ENCODE assay signal across 8 cellular contexts in genomic region chr15:78876954-78877353, GRCh38. TPM values are rescaled to one million over a fixed set of nuclear protein-coding genes. Genes with fewer than 3 reads are reported as not detected.
DNase-seq lines count a peak whose midpoint lies in the region; ATAC-seq and TF ChIP-seq lines count a peak whose summit lies in the region.
"Not testable (repeated sequence)": the region's sequence is repeated elsewhere in the genome, so short reads cannot be mapped to it uniquely, and the experiment has no call there.

No MANE protein-coding gene starts in this region.

- H3K4me1 ChIP-seq in Panc1 (ENCODE audit: control insufficient read depth, insufficient read depth, low read length) (peaks cover 47% of the 10 kb centered on the region), testis (peaks cover 52% of the 10 kb centered on the region)

- CTCF ChIA-PET in CD4-positive, alpha-beta T cell (lab: Charles Lee), result interaction anchor here (0.7 to 1.8 kb wide), 3 partner anchors 30 to 126 kb away, joined by 3 to 5 read pairs (median 3); no protein-coding TSS in a partner anchor
- CTCF ChIA-PET in Panc1 (lab: Charles Lee); activated CD8-positive, alpha-beta T cell treated with anti-CD3 and anti-CD28 coated beads for 36 hours (lab: Charles Lee): not testable (repeated sequence)

- not testable (repeated sequence) for DNase-seq in CD4-positive, alpha-beta T cell; HFF-Myc (ENCODE audit: extremely low read depth, low read depth); Panc1 (ENCODE audit: low read depth, low spot score); activated CD8-positive, alpha-beta T cell treated with anti-CD3 and anti-CD28 coated beads for 36 hours; astrocyte of the cerebellum (ENCODE audit: low read depth); fibroblast of villous mesenchyme (ENCODE audit: low read depth); neural crest cell (ENCODE audit: low read depth, low spot score); testis

- WGBS in testis, 2 donors, result 40 to 42% methylated on average over 14 of the region's 14 CpGs

- H3K4me3 Mint-ChIP-seq in CD4-positive, alpha-beta T cell, result peak overlapping the region; percentile 26
- H3K4me3 Mint-ChIP-seq in activated CD8-positive, alpha-beta T cell treated with anti-CD3 and anti-CD28 coated beads for 36 hours, result peak overlapping the region; percentile 37
- peak overlapping the region; percentile 64 for H3K4me3 Mint-ChIP-seq in neural crest cell

- not testable (repeated sequence) for ATAC-seq in CD4-positive, alpha-beta T cell (ENCODE audit: poor library complexity); Panc1; activated CD8-positive, alpha-beta T cell treated with anti-CD3 and anti-CD28 coated beads for 36 hours

- BruUV-seq in Panc1 (replicated peaks; lab: Mats Ljungman, UMichigan), result not testable (repeated sequence)

- not testable (repeated sequence) for H3K36me3 ChIP-seq in Panc1 (ENCODE audit: control insufficient read depth, insufficient read depth, low read length); testis (ENCODE audit: low read depth, missing control alignments)

- intact Hi-C loops in CD4-positive, alpha-beta T cell (cut with DNase I, micrococcal nuclease), result loop anchor here (10.0 kb wide), 2 partner anchors 122 to 1802 kb away; partner anchors contain the start of gene TSPAN3 (in 1 of the 2)
- intact Hi-C loops in Panc1 (cut with micrococcal nuclease; ENCODE audit: unreplicated experiment), result loop anchor here (10.0 kb wide), 1 partner anchor 122 kb away; no protein-coding TSS in a partner anchor
- intact Hi-C loops in activated CD8-positive, alpha-beta T cell treated with anti-CD3 and anti-CD28 coated beads for 36 hours (cut with micrococcal nuclease); testis (cut with DNase I; ENCODE audit: low total_unique reads): not testable (repeated sequence)

- TF ChIP-seq POLR2A in testis (IDR thresholded peaks at IDR 0.05), result not testable (repeated sequence)

- H3K9me3 ChIP-seq in CD4-positive, alpha-beta T cell (ENCODE audit: control insufficient read depth, low read length); Panc1 (ENCODE audit: control insufficient read depth, insufficient read depth, low read depth, low read length); testis: not testable (repeated sequence)

- H3K9me3 Mint-ChIP-seq in CD4-positive, alpha-beta T cell; activated CD8-positive, alpha-beta T cell treated with anti-CD3 and anti-CD28 coated beads for 36 hours; neural crest cell: not testable (repeated sequence)

- POLR2A ChIA-PET in CD4-positive, alpha-beta T cell (lab: Charles Lee), result interaction anchor here (0.6 kb wide), 1 partner anchor 61 kb away, joined by 3 read pairs; no protein-coding TSS in a partner anchor
- POLR2A ChIA-PET in Panc1 (lab: Charles Lee), result interaction anchor here (0.6 to 0.7 kb wide), 3 partner anchors 108 to 314 kb away, joined by 3 to 13 read pairs (median 5); no protein-coding TSS in a partner anchor
- POLR2A ChIA-PET in activated CD8-positive, alpha-beta T cell treated with anti-CD3 and anti-CD28 coated beads for 36 hours (lab: Charles Lee), result interaction anchor here (0.8 to 0.9 kb wide), 2 partner anchors 9 to 434 kb away, joined by 3 to 4 read pairs; no protein-coding TSS in a partner anchor

- in situ Hi-C loops in Panc1 (cut with HindIII; ENCODE audit: low pct_unique_long_range_greater_than_20kb, low sequenced_read_pairs), result not testable (repeated sequence)
- in situ Hi-C loops in astrocyte of the cerebellum (cut with HindIII; ENCODE audit: low sequenced_read_pairs), result loop anchor here (25.0 kb wide), 1 partner anchor 310 kb away; no protein-coding TSS in a partner anchor

- H3K4me3 ChIP-seq in HFF-Myc (replicated peaks; ENCODE audit: low read depth, low read length) (peak overlapping the region; percentile 95), Panc1 (ENCODE audit: low read depth in 2 of 2, low read length in 2 of 2) (peak overlapping the region; percentile 90 to 97), astrocyte of the cerebellum (ENCODE audit: low read depth, low read length) (peak overlapping the region; percentile 4), fibroblast of villous mesenchyme (ENCODE audit: low read depth, low read length) (peak overlapping the region; percentile 93)
- not testable (repeated sequence) for H3K4me3 ChIP-seq in testis

- peaks cover 74% of the 10 kb centered on the region for H3K36me3 Mint-ChIP-seq in CD4-positive, alpha-beta T cell (ENCODE audit: low read depth)
- H3K36me3 Mint-ChIP-seq in activated CD8-positive, alpha-beta T cell treated with anti-CD3 and anti-CD28 coated beads for 36 hours (ENCODE audit: low read depth), result peaks cover 51% of the 10 kb centered on the region
- not testable (repeated sequence) for H3K36me3 Mint-ChIP-seq in neural crest cell (ENCODE audit: low read depth)

- not testable (repeated sequence) for H3K27me3 Mint-ChIP-seq in CD4-positive, alpha-beta T cell; activated CD8-positive, alpha-beta T cell treated with anti-CD3 and anti-CD28 coated beads for 36 hours; neural crest cell (ENCODE audit: low read depth)

- H3K27me3 ChIP-seq in CD4-positive, alpha-beta T cell (ENCODE audit: control insufficient read depth, insufficient read depth, low read length); Panc1 (ENCODE audit: control insufficient read depth, insufficient read depth, low read length); testis: not testable (repeated sequence)

- H3K27ac Mint-ChIP-seq in CD4-positive, alpha-beta T cell, result peak overlapping the region; percentile 60
- not testable (repeated sequence) for H3K27ac Mint-ChIP-seq in activated CD8-positive, alpha-beta T cell treated with anti-CD3 and anti-CD28 coated beads for 36 hours; neural crest cell (ENCODE audit: unreplicated experiment)

- H3K27ac ChIP-seq in CD4-positive, alpha-beta T cell (ENCODE audit: low read depth, low read length), result not testable (repeated sequence)
- H3K27ac ChIP-seq in Panc1 (ENCODE audit: low read length) (peak overlapping the region; percentile 96; the same call in 1 of the 2 replicates), testis (peak overlapping the region; percentile 12 to 100)

- peaks cover 86% of the 10 kb centered on the region for H3K4me1 Mint-ChIP-seq in CD4-positive, alpha-beta T cell (ENCODE audit: low read depth)
- peaks cover 61% of the 10 kb centered on the region for H3K4me1 Mint-ChIP-seq in activated CD8-positive, alpha-beta T cell treated with anti-CD3 and anti-CD28 coated beads for 36 hours (ENCODE audit: low read depth)
- H3K4me1 Mint-ChIP-seq in neural crest cell, result peaks cover 63% of the 10 kb centered on the region

- not testable (repeated sequence) for TF ChIP-seq CTCF in CD4-positive, alpha-beta T cell (IDR thresholded peaks at IDR 0.05); HFF-Myc (IDR thresholded peaks at IDR 0.05; ENCODE audit: low read depth, low read length, missing control alignments); Panc1 (IDR thresholded peaks at IDR 0.05); activated CD8-positive, alpha-beta T cell treated with anti-CD3 and anti-CD28 coated beads for 36 hours (IDR thresholded peaks at IDR 0.05); astrocyte of the cerebellum (IDR thresholded peaks at IDR 0.05; ENCODE audit: low read depth, low read length, missing control alignments); fibroblast of villous mesenchyme (IDR thresholded peaks at IDR 0.05; ENCODE audit: insufficient read depth, low read depth, low read length); neural crest cell (conservative IDR thresholded peaks at IDR 0.05); testis (IDR thresholded peaks at IDR 0.05)

RNA-seq across cellular contexts. Expression of gene MORF4L1, which starts 4.3 kb away (rescaled TPM):
- 100 to 1,000 TPM; 463 to 496 TPM for total RNA-seq in CD4-positive, alpha-beta T cell
- total RNA-seq in Panc1 (2021; ENCODE audit: unreplicated experiment), result 360 TPM
- 283 TPM for polyA plus RNA-seq in Panc1 (2012; ENCODE audit: insufficient read length)
- total RNA-seq in activated CD8-positive, alpha-beta T cell treated with anti-CD3 and anti-CD28 coated beads for 36 hours, result 100 to 1,000 TPM; 236 to 247 TPM
- 366 and 480 TPM in 2 replicates for total RNA-seq in fibroblast of villous mesenchyme
- total RNA-seq in neural crest cell, result 472 and 478 TPM in 2 replicates
- 100 to 1,000 TPM; 413 to 414 TPM for total RNA-seq in testis
- 1,132 TPM for polyA plus RNA-seq in testis (ENCODE audit: insufficient read depth, low read depth, low replicate concordance)
